ENCODE assay signal across 31 cellular contexts in the genomic region with DNA sequence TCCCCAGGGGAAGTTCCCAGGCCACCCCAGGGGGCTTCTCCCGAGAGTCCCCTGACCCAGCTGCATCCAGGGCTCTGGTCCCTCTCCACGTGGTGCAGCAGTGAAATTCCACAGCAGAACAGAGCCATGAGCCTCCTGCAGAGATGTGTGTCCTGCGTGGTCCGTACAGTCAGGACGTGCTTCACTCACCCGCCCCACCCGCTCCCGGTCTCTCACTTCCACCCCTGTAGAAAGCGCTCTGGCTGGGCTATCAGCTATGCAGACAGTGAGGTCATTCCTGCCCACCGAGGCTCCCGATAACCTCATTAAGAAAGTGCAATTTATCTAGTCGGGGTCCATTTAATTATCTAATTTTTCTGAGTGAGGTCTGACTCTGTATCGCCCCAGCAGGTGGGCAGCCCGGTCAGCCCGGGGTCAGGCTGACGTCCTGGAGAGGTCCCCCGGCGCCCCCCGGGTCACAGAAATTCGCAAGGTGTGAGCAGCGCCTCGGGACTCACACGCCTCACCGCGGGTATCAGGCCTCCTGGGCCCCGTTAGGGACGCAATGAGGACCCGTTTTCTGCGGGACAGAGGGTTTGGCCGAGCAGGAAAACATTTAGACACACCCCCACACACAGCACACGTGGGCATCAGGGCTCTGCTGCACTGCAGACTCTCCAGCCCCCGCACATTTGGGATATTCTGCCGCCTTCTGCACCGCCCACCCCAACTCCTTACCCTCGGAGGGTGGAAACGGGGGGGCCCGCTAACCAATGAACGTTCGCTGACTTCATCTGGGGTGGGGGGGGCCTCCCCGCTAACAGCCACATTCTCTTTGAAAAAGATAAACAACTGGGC.
"Had no signal": no experiment of that assay in that cellular context is flagged by ENCODE, and none has a peak within 500 bp of the region (broad histone marks: within the 10 kb centered on the region; RNA-seq: fewer than 3 reads in every experiment).

No MANE protein-coding gene starts in this region.

- ATAC-seq: activated CD8-positive, alpha-beta T cell treated with anti-CD3 and anti-CD28 coated beads for 36 hours; activated T-cell treated with anti-CD3 and anti-CD28 coated beads, Interleukin-2, amount 50 U/mL, for 72 hours; activated T-helper 17 cell treated with anti-CD3 and anti-CD28 coated beads, Interleukin-2, amount 50 U/mL, for 72 hours; PC-3; SK-N-SH treated with all-trans-retinoic acid at 6 μM for 48 hours had no signal

- H3K27me3 ChIP-seq: ascending aorta, cardiac muscle cell, MG63, Peyer's patch had no signal

- H3K4me3 ChIP-seq: ascending aorta, cardiac muscle cell, MG63, Peyer's patch had no signal

- H3K9me3 ChIP-seq: ascending aorta, MG63, Peyer's patch had no signal

- H3K4me1 ChIP-seq: Peyer's patch had no signal

- H3K36me3 ChIP-seq: ascending aorta, cardiac muscle cell, MG63, Peyer's patch had no signal

- DNase-seq: activated CD4-positive, alpha-beta T cell treated with anti-CD3 and anti-CD28 coated beads, Interleukin-2, amount 10 ng/mL, durations not matched to agents 24 days and 14 days; activated CD4-positive, alpha-beta T cell treated with anti-CD3 and anti-CD28 coated beads, Interleukin-2, amount 50 U/mL, for 4 hours; activated CD8-positive, alpha-beta T cell treated with anti-CD3 and anti-CD28 coated beads for 36 hours; activated effector memory CD4-positive, alpha-beta T cell treated with anti-CD3 and anti-CD28 coated beads, Interleukin-2, amount 50 U/mL, for 16 hours; activated naive CD4-positive, alpha-beta T cell; activated naive CD4-positive, alpha-beta T cell treated with anti-CD3 and anti-CD28 coated beads, Interleukin-2, amount 50 U/mL, for 16 hours; activated naive CD8-positive, alpha-beta T cell treated with anti-CD3 and anti-CD28 coated beads for 36 hours; activated T-cell treated with anti-CD3 and anti-CD28 coated beads, Interleukin-2, amount 50 U/mL, for 1 hour; activated T-cell treated with anti-CD3 and anti-CD28 coated beads, Interleukin-2, amount 50 U/mL, for 72 hours; amniotic stem cell; Kasumi-1; KG1; MG63; NCI-H1048; NCI-H1105 treated with DMSO at 0.1 percent for 48 hours; NCI-H1436; NCI-H1694; NCI-H1930; NCI-H345; NCI-H524 treated with DMSO at 0.1 percent for 48 hours; PC-3; Peyer's patch; SIG-M5; SW 1271; T-helper 1 cell; T-helper 2 cell; T-helper 9 cell had no signal

- H3K27ac ChIP-seq: cardiac muscle cell, Peyer's patch had no signal
